ENCODE assay signal across 8 cellular contexts in the genomic region with DNA sequence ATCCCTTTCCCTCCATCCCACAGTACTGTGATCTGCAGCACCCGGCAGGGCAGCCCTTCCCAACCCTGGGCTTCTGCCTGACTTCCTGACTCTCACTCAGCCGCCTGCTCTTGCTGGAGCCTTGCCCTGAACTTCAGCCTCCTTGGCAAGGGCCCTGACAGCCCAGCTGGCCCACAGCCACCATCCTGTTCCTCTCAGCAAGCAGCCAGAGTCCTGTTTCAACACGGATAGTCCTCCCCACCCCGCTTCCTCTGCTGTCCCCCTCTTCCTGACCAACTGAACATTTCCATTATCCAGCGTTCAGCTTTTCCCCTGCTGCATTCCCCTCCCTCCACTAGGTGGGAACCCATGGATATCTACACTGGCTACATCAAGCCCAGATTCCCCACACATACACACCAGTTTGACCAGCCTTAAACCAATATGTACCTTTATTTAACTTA.
DNase-seq lines count a peak whose midpoint lies in the region; ATAC-seq and TF ChIP-seq lines count a peak whose summit lies in the region.

No MANE protein-coding gene starts in this region.

- H3K4me3 ChIP-seq in GM23338 = no peak overlapping the region
- no peak overlapping the region for H3K4me3 ChIP-seq in muscle layer of duodenum (ENCODE audit: low read depth in 1 of 2, low read length in 2 of 2)

- TF ChIP-seq CTCF in GM23338 (conservative IDR thresholded peaks at IDR 0.05; ENCODE audit: low read depth in 2 of 2) = peak; percentile 47 to 49

- peaks cover 3% of the 10 kb centered on the region for H3K27me3 Mint-ChIP-seq in GM23338 (ENCODE audit: insufficient read depth, low read depth, poor library complexity)

- peaks cover 8% of the 10 kb centered on the region for H3K4me1 Mint-ChIP-seq in GM23338

- DNase-seq in GM23338 (ENCODE audit: low spot score) (peak; percentile 52), RPMI7951 (ENCODE audit: low read depth) (peak; percentile 65)
- DNase-seq in stimulated activated CD4-positive, alpha-beta T cell treated with anti-CD3 and anti-CD28 coated beads, Interleukin-15, amount 100 ng/mL, for 24 hours = no peak

- H4K20me1 ChIP-seq in GM23338 (replicated peaks; ENCODE audit: insufficient read depth) = no peaks in the 10 kb centered on the region

- H3K36me3 ChIP-seq in GM23338 (ENCODE audit: insufficient read depth) (no peaks in the 10 kb centered on the region), muscle layer of duodenum (ENCODE audit: control insufficient read depth in 1 of 2, insufficient read depth in 2 of 2, low read length in 2 of 2) (no peaks in the 10 kb centered on the region)

- H3F3A ChIP-seq in GM23338 (replicated peaks; ENCODE audit: low read depth) = no peaks in the 10 kb centered on the region

- no peaks in the 10 kb centered on the region; the same call in 2 of the 3 replicates for H3K9me3 Mint-ChIP-seq in GM23338

- peak overlapping the region; percentile 90 for H2AFZ ChIP-seq in GM23338

- no peak overlapping the region for H3K4me3 Mint-ChIP-seq in GM23338

- H3K4me1 ChIP-seq in GM23338 (ENCODE audit: insufficient read depth) (no peaks in the 10 kb centered on the region; the same call in 1 of the 2 replicates), muscle layer of duodenum (ENCODE audit: control insufficient read depth in 1 of 2, insufficient read depth in 2 of 2, low read length in 2 of 2) (peaks cover 10 to 26% of the 10 kb centered on the region in 2 donors)

- no peak overlapping the region for H3K4me2 ChIP-seq in GM23338

- 0 out of 2 replicates have a peak, but pooled peaks cover 3% of the 10 kb centered on the region for H3K9me2 ChIP-seq in GM23338 (ENCODE audit: insufficient read depth)

- no peaks in the 10 kb centered on the region for H3K9me3 ChIP-seq in muscle layer of duodenum (ENCODE audit: control insufficient read depth in 1 of 2, low read length in 2 of 2)

- no peak overlapping the region for H3K27ac Mint-ChIP-seq in GM23338

- no peaks in the 10 kb centered on the region for H3K79me2 ChIP-seq in GM23338 (replicated peaks; ENCODE audit: insufficient read depth)

- H3K27me3 ChIP-seq in GM23338 (ENCODE audit: insufficient read depth) = no peaks in the 10 kb centered on the region
- no peaks in the 10 kb centered on the region for H3K27me3 ChIP-seq in muscle layer of duodenum (ENCODE audit: low read depth, low read length)

- H3K36me3 Mint-ChIP-seq in GM23338 (ENCODE audit: low read depth) = no peaks in the 10 kb centered on the region

- H3K27ac ChIP-seq in GM23338 (ENCODE audit: low read depth) (no peak overlapping the region), muscle layer of duodenum (ENCODE audit: low read length) (peak overlapping the region; percentile 0)

- ATAC-seq in GM23338 = peak; percentile 93
- ATAC-seq in esophagus mucosa = peak; percentile 90
- no peak for ATAC-seq in HG03457 (IDR thresholded peaks at IDR 0.05; ENCODE audit: unreplicated experiment)
- no peak for ATAC-seq in HG02870 (IDR thresholded peaks at IDR 0.05; ENCODE audit: unreplicated experiment)
- ATAC-seq in GM19397 (IDR thresholded peaks at IDR 0.05; ENCODE audit: unreplicated experiment) = no peak

TF ChIP-seq in GM23338, 12 proteins besides CTCF, POLR2A, EP300 and RAD21 (continues in another document):
- TF ChIP-seq JUNB (IDR thresholded peaks at IDR 0.05; ENCODE audit: unreplicated experiment) (no peak), NANOG (IDR thresholded peaks at IDR 0.05; ENCODE audit: borderline replicate concordance) (no peak), CREB1 (CRISPR knock-in tag; IDR thresholded peaks at IDR 0.05; ENCODE audit: low read depth) (no peak), ZNF331 (CRISPR knock-in tag; IDR thresholded peaks at IDR 0.05; ENCODE audit: low read depth) (no peak)
- TF ChIP-seq, protein P1, sequence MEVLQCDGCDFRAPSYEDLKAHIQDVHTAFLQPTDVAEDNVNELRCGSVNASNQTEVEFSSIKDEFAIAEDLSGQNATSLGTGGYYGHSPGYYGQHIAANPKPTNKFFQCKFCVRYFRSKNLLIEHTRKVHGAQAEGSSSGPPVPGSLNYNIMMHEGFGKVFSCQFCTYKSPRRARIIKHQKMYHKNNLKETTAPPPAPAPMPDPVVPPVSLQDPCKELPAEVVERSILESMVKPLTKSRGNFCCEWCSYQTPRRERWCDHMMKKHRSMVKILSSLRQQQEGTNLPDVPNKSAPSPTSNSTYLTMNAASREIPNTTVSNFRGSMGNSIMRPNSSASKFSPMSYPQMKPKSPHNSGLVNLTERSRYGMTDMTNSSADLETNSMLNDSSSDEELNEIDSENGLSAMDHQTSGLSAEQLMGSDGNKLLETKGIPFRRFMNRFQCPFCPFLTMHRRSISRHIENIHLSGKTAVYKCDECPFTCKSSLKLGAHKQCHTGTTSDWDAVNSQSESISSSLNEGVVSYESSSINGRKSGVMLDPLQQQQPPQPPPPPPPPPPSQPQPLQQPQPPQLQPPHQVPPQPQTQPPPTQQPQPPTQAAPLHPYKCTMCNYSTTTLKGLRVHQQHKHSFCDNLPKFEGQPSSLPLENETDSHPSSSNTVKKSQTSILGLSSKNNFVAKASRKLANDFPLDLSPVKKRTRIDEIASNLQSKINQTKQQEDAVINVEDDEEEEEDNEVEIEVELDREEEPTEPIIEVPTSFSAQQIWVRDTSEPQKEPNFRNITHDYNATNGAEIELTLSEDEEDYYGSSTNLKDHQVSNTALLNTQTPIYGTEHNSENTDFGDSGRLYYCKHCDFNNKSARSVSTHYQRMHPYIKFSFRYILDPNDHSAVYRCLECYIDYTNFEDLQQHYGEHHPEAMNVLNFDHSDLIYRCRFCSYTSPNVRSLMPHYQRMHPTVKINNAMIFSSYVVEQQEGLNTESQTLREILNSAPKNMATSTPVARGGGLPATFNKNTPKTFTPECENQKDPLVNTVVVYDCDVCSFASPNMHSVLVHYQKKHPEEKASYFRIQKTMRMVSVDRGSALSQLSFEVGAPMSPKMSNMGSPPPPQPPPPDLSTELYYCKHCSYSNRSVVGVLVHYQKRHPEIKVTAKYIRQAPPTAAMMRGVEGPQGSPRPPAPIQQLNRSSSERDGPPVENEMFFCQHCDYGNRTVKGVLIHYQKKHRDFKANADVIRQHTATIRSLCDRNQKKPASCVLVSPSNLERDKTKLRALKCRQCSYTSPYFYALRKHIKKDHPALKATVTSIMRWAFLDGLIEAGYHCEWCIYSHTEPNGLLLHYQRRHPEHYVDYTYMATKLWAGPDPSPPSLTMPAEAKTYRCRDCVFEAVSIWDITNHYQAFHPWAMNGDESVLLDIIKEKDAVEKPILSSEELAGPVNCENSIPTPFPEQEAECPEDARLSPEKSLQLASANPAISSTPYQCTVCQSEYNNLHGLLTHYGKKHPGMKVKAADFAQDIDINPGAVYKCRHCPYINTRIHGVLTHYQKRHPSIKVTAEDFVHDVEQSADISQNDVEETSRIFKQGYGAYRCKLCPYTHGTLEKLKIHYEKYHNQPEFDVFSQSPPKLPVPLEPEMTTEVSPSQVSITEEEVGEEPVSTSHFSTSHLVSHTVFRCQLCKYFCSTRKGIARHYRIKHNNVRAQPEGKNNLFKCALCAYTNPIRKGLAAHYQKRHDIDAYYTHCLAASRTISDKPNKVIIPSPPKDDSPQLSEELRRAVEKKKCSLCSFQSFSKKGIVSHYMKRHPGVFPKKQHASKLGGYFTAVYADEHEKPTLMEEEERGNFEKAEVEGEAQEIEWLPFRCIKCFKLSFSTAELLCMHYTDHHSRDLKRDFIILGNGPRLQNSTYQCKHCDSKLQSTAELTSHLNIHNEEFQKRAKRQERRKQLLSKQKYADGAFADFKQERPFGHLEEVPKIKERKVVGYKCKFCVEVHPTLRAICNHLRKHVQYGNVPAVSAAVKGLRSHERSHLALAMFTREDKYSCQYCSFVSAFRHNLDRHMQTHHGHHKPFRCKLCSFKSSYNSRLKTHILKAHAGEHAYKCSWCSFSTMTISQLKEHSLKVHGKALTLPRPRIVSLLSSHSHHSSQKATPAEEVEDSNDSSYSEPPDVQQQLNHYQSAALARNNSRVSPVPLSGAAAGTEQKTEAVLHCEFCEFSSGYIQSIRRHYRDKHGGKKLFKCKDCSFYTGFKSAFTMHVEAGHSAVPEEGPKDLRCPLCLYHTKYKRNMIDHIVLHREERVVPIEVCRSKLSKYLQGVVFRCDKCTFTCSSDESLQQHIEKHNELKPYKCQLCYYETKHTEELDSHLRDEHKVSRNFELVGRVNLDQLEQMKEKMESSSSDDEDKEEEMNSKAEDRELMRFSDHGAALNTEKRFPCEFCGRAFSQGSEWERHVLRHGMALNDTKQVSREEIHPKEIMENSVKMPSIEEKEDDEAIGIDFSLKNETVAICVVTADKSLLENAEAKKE (CRISPR knock-in tag; IDR thresholded peaks at IDR 0.05) = no peak
- TF ChIP-seq, protein P2, sequence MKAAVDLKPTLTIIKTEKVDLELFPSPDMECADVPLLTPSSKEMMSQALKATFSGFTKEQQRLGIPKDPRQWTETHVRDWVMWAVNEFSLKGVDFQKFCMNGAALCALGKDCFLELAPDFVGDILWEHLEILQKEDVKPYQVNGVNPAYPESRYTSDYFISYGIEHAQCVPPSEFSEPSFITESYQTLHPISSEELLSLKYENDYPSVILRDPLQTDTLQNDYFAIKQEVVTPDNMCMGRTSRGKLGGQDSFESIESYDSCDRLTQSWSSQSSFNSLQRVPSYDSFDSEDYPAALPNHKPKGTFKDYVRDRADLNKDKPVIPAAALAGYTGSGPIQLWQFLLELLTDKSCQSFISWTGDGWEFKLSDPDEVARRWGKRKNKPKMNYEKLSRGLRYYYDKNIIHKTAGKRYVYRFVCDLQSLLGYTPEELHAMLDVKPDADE (IDR thresholded peaks at IDR 0.05) = no peak

Comparison
In these comparisons a context has a peak if more than half of its experiments do, and no peak if none do; other contexts are left out.
1. ATAC-seq: peak in GM23338 (single experiment) and esophagus mucosa (single experiment); none in HG03457 (single experiment), HG02870 (single experiment) and GM19397 (single experiment).